2 cellular contexts compared by ENCODE assay signal in genomic region chr21:30434033-30434631, GRCh38.
A peak's percentile ranks its signal among the peaks of the same experiment; 100 is the strongest.
TF ChIP-seq lines count a peak whose summit lies in the region.

No MANE protein-coding gene starts in this region.

TF ChIP-seq in GM23338, 12 proteins besides CTCF, POLR2A, EP300 and RAD21:
- no peak for TF ChIP-seq CREB1 (CRISPR knock-in tag; IDR thresholded peaks at IDR 0.05; ENCODE audit: low read depth)
- no peak for TF ChIP-seq STAT1 (IDR thresholded peaks at IDR 0.05; ENCODE audit: unreplicated experiment)

TF ChIP-seq in HepG2, 621 proteins besides CTCF, POLR2A, EP300 and RAD21:
- TF ChIP-seq, protein P1, sequence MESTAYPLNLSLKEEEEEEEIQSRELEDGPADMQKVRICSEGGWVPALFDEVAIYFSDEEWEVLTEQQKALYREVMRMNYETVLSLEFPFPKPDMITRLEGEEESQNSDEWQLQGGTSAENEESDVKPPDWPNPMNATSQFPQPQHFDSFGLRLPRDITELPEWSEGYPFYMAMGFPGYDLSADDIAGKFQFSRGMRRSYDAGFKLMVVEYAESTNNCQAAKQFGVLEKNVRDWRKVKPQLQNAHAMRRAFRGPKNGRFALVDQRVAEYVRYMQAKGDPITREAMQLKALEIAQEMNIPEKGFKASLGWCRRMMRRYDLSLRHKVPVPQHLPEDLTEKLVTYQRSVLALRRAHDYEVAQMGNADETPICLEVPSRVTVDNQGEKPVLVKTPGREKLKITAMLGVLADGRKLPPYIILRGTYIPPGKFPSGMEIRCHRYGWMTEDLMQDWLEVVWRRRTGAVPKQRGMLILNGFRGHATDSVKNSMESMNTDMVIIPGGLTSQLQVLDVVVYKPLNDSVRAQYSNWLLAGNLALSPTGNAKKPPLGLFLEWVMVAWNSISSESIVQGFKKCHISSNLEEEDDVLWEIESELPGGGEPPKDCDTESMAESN (CRISPR knock-in tag; conservative IDR thresholded peaks at IDR 0.05), result no peak
- TF ChIP-seq IKZF1 (IDR thresholded peaks at IDR 0.05) (no peak), RXRA (CRISPR knock-in tag; IDR thresholded peaks at IDR 0.05) (no peak), ZNF260 (CRISPR knock-in tag; IDR thresholded peaks at IDR 0.05; ENCODE audit: borderline replicate concordance, low read depth) (no peak), JUN (CRISPR knock-in tag; IDR thresholded peaks at IDR 0.05) (no peak), BHLHE40 (IDR thresholded peaks at IDR 0.05; ENCODE audit: low read length) (peak; percentile 60), SNAPC4 (CRISPR knock-in tag; IDR thresholded peaks at IDR 0.05) (no peak)
- TF ChIP-seq, protein P2, sequence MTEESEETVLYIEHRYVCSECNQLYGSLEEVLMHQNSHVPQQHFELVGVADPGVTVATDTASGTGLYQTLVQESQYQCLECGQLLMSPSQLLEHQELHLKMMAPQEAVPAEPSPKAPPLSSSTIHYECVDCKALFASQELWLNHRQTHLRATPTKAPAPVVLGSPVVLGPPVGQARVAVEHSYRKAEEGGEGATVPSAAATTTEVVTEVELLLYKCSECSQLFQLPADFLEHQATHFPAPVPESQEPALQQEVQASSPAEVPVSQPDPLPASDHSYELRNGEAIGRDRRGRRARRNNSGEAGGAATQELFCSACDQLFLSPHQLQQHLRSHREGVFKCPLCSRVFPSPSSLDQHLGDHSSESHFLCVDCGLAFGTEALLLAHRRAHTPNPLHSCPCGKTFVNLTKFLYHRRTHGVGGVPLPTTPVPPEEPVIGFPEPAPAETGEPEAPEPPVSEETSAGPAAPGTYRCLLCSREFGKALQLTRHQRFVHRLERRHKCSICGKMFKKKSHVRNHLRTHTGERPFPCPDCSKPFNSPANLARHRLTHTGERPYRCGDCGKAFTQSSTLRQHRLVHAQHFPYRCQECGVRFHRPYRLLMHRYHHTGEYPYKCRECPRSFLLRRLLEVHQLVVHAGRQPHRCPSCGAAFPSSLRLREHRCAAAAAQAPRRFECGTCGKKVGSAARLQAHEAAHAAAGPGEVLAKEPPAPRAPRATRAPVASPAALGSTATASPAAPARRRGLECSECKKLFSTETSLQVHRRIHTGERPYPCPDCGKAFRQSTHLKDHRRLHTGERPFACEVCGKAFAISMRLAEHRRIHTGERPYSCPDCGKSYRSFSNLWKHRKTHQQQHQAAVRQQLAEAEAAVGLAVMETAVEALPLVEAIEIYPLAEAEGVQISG (CRISPR knock-in tag; IDR thresholded peaks at IDR 0.05), result no peak
